Comparison of ENCODE assay signal across 8 cellular contexts in genomic region chr4:14749910-14750309, GRCh38.
DNase-seq lines count a peak whose midpoint lies in the region; ATAC-seq and TF ChIP-seq lines count a peak whose summit lies in the region.

No MANE protein-coding gene starts in this region.

- ATAC-seq in GM19035 (IDR thresholded peaks at IDR 0.05; ENCODE audit: unreplicated experiment) (peak; percentile 68), psoas muscle (peak in 1 of 4 donors; percentile 60)

- H3K27ac ChIP-seq in psoas muscle: no peak overlapping the region

- H3K27me3 ChIP-seq in psoas muscle (ENCODE audit: insufficient read depth in 3 of 3, low read length in 2 of 3): no peaks in the 10 kb centered on the region

- no peaks in the 10 kb centered on the region for H3K36me3 ChIP-seq in psoas muscle (ENCODE audit: insufficient read depth in 1 of 2, low read depth in 1 of 2)

- H3K4me1 ChIP-seq in psoas muscle: no peaks in the 10 kb centered on the region

- peak; percentile 12 for DNase-seq in AG10803 (ENCODE audit: low read depth)
- DNase-seq in NCI-H69 (lab: John Stamatoyannopoulos, UW): peak; percentile 72
- DNase-seq in epithelial cell of proximal tubule (ENCODE audit: low read depth): no peak
- peak in 1 of 2 donors; percentile 13 for DNase-seq in psoas muscle
- DNase-seq in hippocampal formation (lab: John Stamatoyannopoulos, UW): no peak
- no peak for DNase-seq in mesenteric fat pad (ENCODE audit: low spot score)
- no peak for DNase-seq in effector CD4-positive, alpha-beta T cell

- intact Hi-C loops in psoas muscle (cut with DNase I): loop anchor here in 1 of 2 donors (10.0 kb wide), 1 partner anchor 255 kb away; the partner anchor contains the start of gene CPEB2

- H3K9me3 ChIP-seq in psoas muscle: peaks cover 11% of the 10 kb centered on the region

- 50 to 60% (median 54%) methylated on average over 2 of the region's 2 CpGs for WGBS in psoas muscle, 3 donors

- peak; percentile 40 for TF ChIP-seq CTCF in AG10803 (conservative IDR thresholded peaks at IDR 0.05; ENCODE audit: low read length)
- peak; percentile 63 for TF ChIP-seq CTCF in epithelial cell of proximal tubule (conservative IDR thresholded peaks at IDR 0.05; ENCODE audit: low read depth, low read length)
- peak; percentile 34 for TF ChIP-seq CTCF in psoas muscle (IDR thresholded peaks at IDR 0.05)

- H3K4me3 ChIP-seq in AG10803 (ENCODE audit: low read length): no peak overlapping the region
- no peak overlapping the region for H3K4me3 ChIP-seq in epithelial cell of proximal tubule (ENCODE audit: low read depth, low read length)
- no peak overlapping the region for H3K4me3 ChIP-seq in psoas muscle

Comparison
In these comparisons a context has a peak if more than half of its experiments do, and no peak if none do; other contexts are left out.
1. DNase-seq: peak in AG10803 (single experiment) and NCI-H69 (single experiment); none in epithelial cell of proximal tubule (single experiment), hippocampal formation (0 of 2), mesenteric fat pad (single experiment) and effector CD4-positive, alpha-beta T cell (single experiment).
2. Peak in every context shown above with its lines, with median percentiles within 50 percentile points of each other: CTCF ChIP-seq.